Comparison of ENCODE assay signal across 8 cellular contexts in genomic region chr11:9460322-9461067, GRCh38. TPM values are rescaled to one million over a fixed set of nuclear protein-coding genes. Genes with fewer than 3 reads are reported as not detected.
DNase-seq lines count a peak whose midpoint lies in the region; ATAC-seq, FAIRE-seq and TF ChIP-seq lines count a peak whose summit lies in the region.

Gene ZNF143, plus strand, starts transcription at chr11:9461012. Its CDS starts 10,297 bp downstream, at chr11:9471309.

- H3K27me3 ChIP-seq in keratinocyte (ENCODE audit: control insufficient read depth, extremely low read depth, insufficient read depth, low read length), result no peaks in the 10 kb centered on the region

- dilution Hi-C loops in keratinocyte (cut with MboI; ENCODE audit: extremely low pct_ligation_motif_present, low sequenced_read_pairs), result no loop called here

- H2AFZ ChIP-seq in keratinocyte (ENCODE audit: control insufficient read depth, low read length), result peak within 1 kb of the TSS; percentile 72

- peak; percentile 85 for ATAC-seq in HG03432 (IDR thresholded peaks at IDR 0.05; ENCODE audit: unreplicated experiment)

- peak; percentile 77 for FAIRE-seq in keratinocyte (lab: Jason Lieb, UNC)

- peak within 1 kb of the TSS; percentile 99 for H3K27ac ChIP-seq in keratinocyte (ENCODE audit: control insufficient read depth, insufficient read depth, low read length)

- no peaks in the 10 kb centered on the region for H3K9me1 ChIP-seq in keratinocyte (ENCODE audit: control insufficient read depth, extremely low read depth, insufficient read depth, low read length)

- H3K9ac ChIP-seq in keratinocyte (ENCODE audit: control insufficient read depth, extremely low read depth, insufficient read depth, low read length), result peak within 1 kb of the TSS; percentile 100

- peaks cover 46% of the 10 kb centered on the region for H3K79me2 ChIP-seq in keratinocyte (ENCODE audit: control insufficient read depth, insufficient read depth, low read length)

- no peak for TF ChIP-seq CTCF in keratinocyte (optimal IDR thresholded peaks at IDR 0.05 in 1 of 3, IDR thresholded peaks at IDR 0.05 in 1 of 3, conservative IDR thresholded peaks at IDR 0.05 in 1 of 3; ENCODE audit: extremely low read depth in 1 of 3, insufficient read depth in 2 of 3, low read length in 3 of 3)

- peaks cover 0 to 5% of the 10 kb centered on the region in 2 experiments for H3K36me3 ChIP-seq in keratinocyte (ENCODE audit: control insufficient read depth in 2 of 2, extremely low read depth in 1 of 2, insufficient read depth in 2 of 2, low read length in 2 of 2)

- DNase-seq in AG20443 (ENCODE audit: low spot score), result peak; percentile 96
- peak; percentile 98 for DNase-seq in NCI-H510A (lab: John Stamatoyannopoulos, UW)
- peak; percentile 100 for DNase-seq in activated CD4-positive, alpha-beta T cell treated with anti-CD3 and anti-CD28 coated beads for 1 hour
- DNase-seq in cerebellum (ENCODE audit: low spot score), result peak; percentile 99
- DNase-seq in keratinocyte (ENCODE audit: low read depth, low spot score), result peak; percentile 98
- peak; percentile 98 to 99 for DNase-seq in stimulated activated CD4-positive, alpha-beta T cell treated with anti-CD3 and anti-CD28 coated beads, Interleukin-15, amount 100 ng/mL, for 1 hour (ENCODE audit: low read depth in 1 of 2, low spot score in 1 of 2)

- peak within 1 kb of the TSS; percentile 99 for H3K4me2 ChIP-seq in keratinocyte (ENCODE audit: control insufficient read depth, extremely low read depth, insufficient read depth, low read depth, low read length)

- peaks cover 18% of the 10 kb centered on the region for H3K4me1 ChIP-seq in keratinocyte (ENCODE audit: control insufficient read depth, extremely low read depth, insufficient read depth, low read length)

- H4K20me1 ChIP-seq in keratinocyte (ENCODE audit: control insufficient read depth, extremely low read depth, insufficient read depth, low read length), result no peaks in the 10 kb centered on the region

- H3K4me3 ChIP-seq in keratinocyte (ENCODE audit: control insufficient read depth in 2 of 3, extremely low read depth in 1 of 3, insufficient read depth in 2 of 3, low read depth in 1 of 3, low read length in 3 of 3), result peak within 1 kb of the TSS; percentile 75 to 95 (median 93)

- TF ChIP-seq POLR2A in GM19099 (IDR thresholded peaks at IDR 0.05; ENCODE audit: extremely low read depth, insufficient read length, low read depth), result peak; percentile 87

- no peaks in the 10 kb centered on the region for H3K9me3 ChIP-seq in keratinocyte (ENCODE audit: control insufficient read depth, low read depth, low read length)

RNA-seq across cellular contexts. Expression of gene ZNF143, which starts in this region (rescaled TPM):
- 25.9 TPM for total RNA-seq in cerebellum
- polyA plus RNA-seq in keratinocyte, result 22.4 to 38.6 TPM (median 32.0 TPM) in 3 replicates
- polyA plus RNA-seq in keratinocyte (2011; ENCODE audit: low read depth), result 34.1 TPM
- 14.2 and 24.6 TPM in 2 replicates for polyA plus RNA-seq in keratinocyte (2011; cell fraction: cytosol; rRNA removed)
- polyA plus RNA-seq in keratinocyte (2011; cell fraction: nucleus; rRNA removed), result 26.2 and 29.1 TPM in 2 replicates
- 16.5 and 21.3 TPM in 2 replicates for polyA plus RNA-seq in keratinocyte (2012; ENCODE audit: low replicate concordance)
- 73.6 to 129 TPM (median 89.4 TPM) in 3 replicates for polyA minus RNA-seq in keratinocyte
- polyA minus RNA-seq in keratinocyte (2011; cell fraction: cytosol; rRNA and poly(A)+ RNA removed), result 11.7 TPM
- 20.4 and 34.3 TPM in 2 replicates for polyA minus RNA-seq in keratinocyte (2011; cell fraction: nucleus; rRNA and poly(A)+ RNA removed)

Comparison
In these comparisons a context has a peak if more than half of its experiments do, and no peak if none do; other contexts are left out.
1. Peak in every context shown above with its lines: DNase-seq, ATAC-seq, H3K4me3 ChIP-seq and H3K27ac ChIP-seq.